Comparison of ENCODE assay signal across 12 cellular contexts in genomic region chr1:159068877-159069276, GRCh38. TPM values are rescaled to one million over a fixed set of nuclear protein-coding genes. Genes with fewer than 3 reads are reported as not detected.
DNase-seq lines count a peak whose midpoint lies in the region; ATAC-seq and TF ChIP-seq lines count a peak whose summit lies in the region.
"Had no signal": no experiment of that assay in that cellular context is flagged by ENCODE, and none has a peak within 500 bp of the region (broad histone marks: within the 10 kb centered on the region; RNA-seq: fewer than 3 reads in every experiment).

No MANE protein-coding gene starts in this region.

- H3K36me3 Mint-ChIP-seq in activated naive CD8-positive, alpha-beta T cell treated with anti-CD3 and anti-CD28 coated beads, Interleukin-2, amount 50 U/mL, for 24 hours (ENCODE audit: low read depth): peaks cover 19% of the 10 kb centered on the region
- H3K36me3 Mint-ChIP-seq in activated naive CD8-positive, alpha-beta T cell treated with anti-CD3 and anti-CD28 coated beads for 36 hours: no peaks in the 10 kb centered on the region

- no peaks in the 10 kb centered on the region for H3K27me3 Mint-ChIP-seq in activated naive CD8-positive, alpha-beta T cell treated with anti-CD3 and anti-CD28 coated beads, Interleukin-2, amount 50 U/mL, for 24 hours
- peaks cover 6% of the 10 kb centered on the region for H3K27me3 Mint-ChIP-seq in activated naive CD8-positive, alpha-beta T cell treated with anti-CD3 and anti-CD28 coated beads for 36 hours

- no peak overlapping the region for H3K4me3 Mint-ChIP-seq in activated naive CD8-positive, alpha-beta T cell treated with anti-CD3 and anti-CD28 coated beads, Interleukin-2, amount 50 U/mL, for 24 hours
- no peak overlapping the region for H3K4me3 Mint-ChIP-seq in activated naive CD8-positive, alpha-beta T cell treated with anti-CD3 and anti-CD28 coated beads for 36 hours

- no peaks in the 10 kb centered on the region for H3K36me3 ChIP-seq in RWPE2 (ENCODE audit: low read depth)
- H3K36me3 ChIP-seq in mucosa of descending colon (ENCODE audit: low read depth): no peaks in the 10 kb centered on the region
- H3K36me3 ChIP-seq: tibial artery had no signal

- H3K27ac Mint-ChIP-seq in activated naive CD8-positive, alpha-beta T cell treated with anti-CD3 and anti-CD28 coated beads, Interleukin-2, amount 50 U/mL, for 24 hours: peak overlapping the region; percentile 14
- H3K27ac Mint-ChIP-seq in activated naive CD8-positive, alpha-beta T cell treated with anti-CD3 and anti-CD28 coated beads for 36 hours: no peak overlapping the region

- H3K4me3 ChIP-seq in RWPE2 (ENCODE audit: severe bottlenecking) (no peak overlapping the region), mucosa of descending colon (no peak overlapping the region)
- H3K4me3 ChIP-seq: tibial artery had no signal

- peak; percentile 40 for ATAC-seq in activated naive CD8-positive, alpha-beta T cell treated with anti-CD3 and anti-CD28 coated beads, Interleukin-2, amount 50 U/mL, for 24 hours
- ATAC-seq in RWPE2 (ENCODE audit: low read depth) (peak; percentile 58; the same call in 1 of the 3 replicates), GM18873 (IDR thresholded peaks at IDR 0.05; ENCODE audit: low FRiP score, unreplicated experiment) (no peak), mucosa of descending colon (no peak)

- H3K27ac ChIP-seq in RWPE2 (ENCODE audit: poor library complexity, severe bottlenecking): no peak overlapping the region
- H3K27ac ChIP-seq: tibial artery had no signal

- no peaks in the 10 kb centered on the region for H3K9me3 ChIP-seq in RWPE2 (ENCODE audit: severe bottlenecking)
- H3K9me3 ChIP-seq in mucosa of descending colon: no peaks in the 10 kb centered on the region
- H3K9me3 ChIP-seq: tibial artery had no signal

- TF ChIP-seq CTCF in RWPE2 (IDR thresholded peaks at IDR 0.05; ENCODE audit: poor library complexity, severe bottlenecking) (no peak), mucosa of descending colon (IDR thresholded peaks at IDR 0.05) (no peak)

- peaks cover 54% of the 10 kb centered on the region for H3K4me1 Mint-ChIP-seq in activated naive CD8-positive, alpha-beta T cell treated with anti-CD3 and anti-CD28 coated beads, Interleukin-2, amount 50 U/mL, for 24 hours
- peaks cover 15% of the 10 kb centered on the region for H3K4me1 Mint-ChIP-seq in activated naive CD8-positive, alpha-beta T cell treated with anti-CD3 and anti-CD28 coated beads for 36 hours

- H3K9me3 Mint-ChIP-seq in activated naive CD8-positive, alpha-beta T cell treated with anti-CD3 and anti-CD28 coated beads, Interleukin-2, amount 50 U/mL, for 24 hours: no peaks in the 10 kb centered on the region
- no peaks in the 10 kb centered on the region for H3K9me3 Mint-ChIP-seq in activated naive CD8-positive, alpha-beta T cell treated with anti-CD3 and anti-CD28 coated beads for 36 hours
- H3K9me3 Mint-ChIP-seq: naive thymus-derived CD4-positive, alpha-beta T cell had no signal

- intact Hi-C loops in mucosa of descending colon (cut with DNase I, micrococcal nuclease): no loop called here

- H3K27me3 ChIP-seq in RWPE2 (ENCODE audit: insufficient read depth, poor library complexity, severe bottlenecking): no peaks in the 10 kb centered on the region
- H3K27me3 ChIP-seq: tibial artery had no signal

- no peaks in the 10 kb centered on the region for H3K4me1 ChIP-seq in RWPE2 (ENCODE audit: insufficient read depth, poor library complexity, severe bottlenecking)
- no peaks in the 10 kb centered on the region for H3K4me1 ChIP-seq in mucosa of descending colon (ENCODE audit: low read depth)
- H3K4me1 ChIP-seq: tibial artery had no signal

- DNase-seq in activated naive CD8-positive, alpha-beta T cell treated with anti-CD3 and anti-CD28 coated beads, Interleukin-2, amount 50 U/mL, for 24 hours: no peak
- DNase-seq in activated naive CD8-positive, alpha-beta T cell treated with anti-CD3 and anti-CD28 coated beads for 36 hours: no peak
- DNase-seq in RWPE2 (ENCODE audit: low spot score) (no peak), fibroblast of gingiva (ENCODE audit: low read depth) (peak; percentile 43), mucosa of descending colon (no peak), superior temporal gyrus (ENCODE audit: extremely low spot score) (no peak)
- no peak for DNase-seq in stimulated activated CD4-positive, alpha-beta T cell treated with anti-CD3 and anti-CD28 coated beads, Interleukin-4, amount 100 ng/mL, for 1 hour
- DNase-seq: activated CD8-positive, alpha-beta memory T cell treated with anti-CD3 and anti-CD28 coated beads, Interleukin-2, amount 50 U/mL, for 48 hours; NCI-H1694; tibial artery had no signal

RNA-seq across cellular contexts. Expression of gene AIM2, which starts 7.7 kb away (rescaled TPM):
- total RNA-seq in activated naive CD8-positive, alpha-beta T cell treated with anti-CD3 and anti-CD28 coated beads for 36 hours: 1 to 10 TPM; 1.8 TPM
- total RNA-seq in mucosa of descending colon: 1 to 10 TPM in 1 of 3 donors, under 1 TPM in 2; 0.38 to 1.0 (median 0.61) TPM

RNA-seq across cellular contexts. Expression of gene IFI16, which starts 59.2 kb away (rescaled TPM):
- total RNA-seq in activated naive CD8-positive, alpha-beta T cell treated with anti-CD3 and anti-CD28 coated beads for 36 hours: 100 to 1,000 TPM; 292 to 296 TPM
- 10 to 100 TPM; 14.4 to 37.9 (median 36.6) TPM for total RNA-seq in mucosa of descending colon

Comparison
In these comparisons a context has a peak if more than half of its experiments do, and no peak if none do; other contexts are left out.
1. ATAC-seq: peak in activated naive CD8-positive, alpha-beta T cell treated with anti-CD3 and anti-CD28 coated beads, Interleukin-2, amount 50 U/mL, for 24 hours (single experiment) and RWPE2 (single experiment); none in GM18873 (single experiment) and mucosa of descending colon (single experiment).
2. RNA of gene IFI16, which starts 59.2 kb away (total RNA-seq): 292 to 296 TPM in activated naive CD8-positive, alpha-beta T cell treated with anti-CD3 and anti-CD28 coated beads for 36 hours; 14.4 to 37.9 TPM in mucosa of descending colon; every median in the first group is over 4 times any median in the second.